ENCODE assay signal across 8 cellular contexts in the genomic region with DNA sequence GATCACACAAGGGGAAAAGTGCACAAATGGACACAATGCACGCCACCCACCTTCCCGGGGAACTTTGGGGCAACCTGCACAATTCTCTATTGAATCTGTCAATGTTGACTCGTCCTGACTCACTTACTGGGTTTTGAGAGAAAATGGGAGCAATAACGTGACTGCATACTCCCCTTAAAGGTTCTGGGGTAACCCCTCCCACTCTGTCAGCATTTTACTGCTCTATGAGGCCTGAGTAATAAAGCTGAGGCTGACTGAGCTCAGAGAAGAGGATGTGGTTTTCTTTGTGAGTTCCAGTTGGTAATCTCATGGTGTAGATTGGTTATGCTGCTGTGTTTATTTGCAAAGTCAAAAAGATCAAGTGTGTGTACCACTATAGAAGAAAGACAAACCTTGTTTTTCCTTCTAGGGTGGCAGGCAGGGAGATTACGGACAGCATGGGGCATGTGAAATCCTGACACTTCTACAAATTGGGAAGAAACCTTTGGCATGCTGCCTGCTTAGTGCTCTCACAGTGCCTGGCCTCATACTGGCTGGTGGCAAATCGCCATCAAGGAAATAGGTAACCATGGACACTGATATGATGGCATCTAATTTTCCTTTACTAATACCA. TPM values are rescaled to one million over a fixed set of nuclear protein-coding genes. Genes with fewer than 3 reads are reported as not detected.
DNase-seq lines count a peak whose midpoint lies in the region; ATAC-seq and TF ChIP-seq lines count a peak whose summit lies in the region.

No MANE protein-coding gene starts in this region.

- peak overlapping the region; percentile 95 for H3K27ac Mint-ChIP-seq in activated CD4-positive, alpha-beta T cell treated with anti-CD3 and anti-CD28 coated beads, Interleukin-2, amount 10 ng/mL, durations not matched to agents 7 days and 5 days

- H3K4me3 Mint-ChIP-seq in activated CD4-positive, alpha-beta T cell treated with anti-CD3 and anti-CD28 coated beads, Interleukin-2, amount 10 ng/mL, durations not matched to agents 7 days and 5 days = peak overlapping the region; percentile 29

- ATAC-seq in GM18498 (IDR thresholded peaks at IDR 0.05; ENCODE audit: unreplicated experiment) (peak; percentile 97), esophagus mucosa (peak; percentile 81)

- peaks cover 0 to 49% of the 10 kb centered on the region in 2 experiments; a peak in 1 of 3 replicates for H3K36me3 ChIP-seq in HEK293 (ENCODE audit: control insufficient read depth in 2 of 2, insufficient read depth in 1 of 2, low read length in 2 of 2)
- peaks cover 3% of the 10 kb centered on the region; the same call in 1 of the 2 replicates for H3K36me3 ChIP-seq in MM.1S (replicated peaks; ENCODE audit: insufficient read depth, low read length)

- H3K4me1 Mint-ChIP-seq in activated CD4-positive, alpha-beta T cell treated with anti-CD3 and anti-CD28 coated beads, Interleukin-2, amount 10 ng/mL, durations not matched to agents 7 days and 5 days = peaks cover 67% of the 10 kb centered on the region

- POLR2A ChIA-PET in HEK293 (lab: Yijun Ruan, JAX) = interaction anchor here (1.6 kb wide), 1 partner anchor 18 kb away, joined by 4 read pairs; no protein-coding TSS in a partner anchor
- POLR2A ChIA-PET in activated CD4-positive, alpha-beta T cell treated with anti-CD3 and anti-CD28 coated beads, Interleukin-2, amount 10 ng/mL, durations not matched to agents 7 days and 5 days (lab: Charles Lee) = interaction anchor here (0.6 to 1.5 kb wide), 2 partner anchors 62 to 220 kb away, joined by 6 read pairs; a partner anchor contains a TSS

- H4K20me1 ChIP-seq in MM.1S (ENCODE audit: insufficient read depth, low read length) = no peaks in the 10 kb centered on the region

- no peaks in the 10 kb centered on the region for H3K9me2 ChIP-seq in MM.1S (replicated peaks; ENCODE audit: insufficient read depth, low read length)

- DNase-seq in MM.1S (peak; percentile 93), anterior cingulate cortex (lab: John Stamatoyannopoulos, UW) (no peak), D341Med (ENCODE audit: low spot score) (no peak)
- DNase-seq in activated CD4-positive, alpha-beta T cell treated with anti-CD3 and anti-CD28 coated beads, Interleukin-2, amount 10 ng/mL, durations not matched to agents 7 days and 5 days = peak; percentile 82
- DNase-seq in stimulated activated CD4-positive, alpha-beta T cell treated with anti-CD3 and anti-CD28 coated beads, Interleukin-4, amount 100 ng/mL, for 1 hour = peak; percentile 34

- H3F3A ChIP-seq in MM.1S (ENCODE audit: insufficient read depth, low read length) = peaks cover 17% of the 10 kb centered on the region

- H3K4me3 ChIP-seq in HEK293 (ENCODE audit: low read depth, low read length) (no peak overlapping the region), MM.1S (ENCODE audit: low read length) (peak overlapping the region; percentile 41)

- no peak overlapping the region for H2AFZ ChIP-seq in MM.1S (ENCODE audit: low read length)

- peaks cover 46% of the 10 kb centered on the region for H3K36me3 Mint-ChIP-seq in activated CD4-positive, alpha-beta T cell treated with anti-CD3 and anti-CD28 coated beads, Interleukin-2, amount 10 ng/mL, durations not matched to agents 7 days and 5 days (ENCODE audit: low read depth)

- peaks cover 2% of the 10 kb centered on the region; the same call in 1 of the 2 replicates for H3K4me1 ChIP-seq in HEK293 (ENCODE audit: control insufficient read depth, insufficient read depth, low read length)
- H3K4me1 ChIP-seq in MM.1S (ENCODE audit: low read length) = peaks cover 39% of the 10 kb centered on the region

- H3K9ac ChIP-seq in MM.1S (ENCODE audit: low read length) = peak overlapping the region; percentile 64

- no peaks in the 10 kb centered on the region for H3K27me3 ChIP-seq in MM.1S (replicated peaks; ENCODE audit: insufficient read depth, low read length)

- peak overlapping the region; percentile 44 for H3K4me2 ChIP-seq in MM.1S (ENCODE audit: low read depth, low read length)

- TF ChIP-seq CTCF in HEK293 (tag by site-specific recombination; IDR thresholded peaks at IDR 0.05) = no peak
- no peak for TF ChIP-seq CTCF in MM.1S (IDR thresholded peaks at IDR 0.05; ENCODE audit: low read length)

- H3K27me3 Mint-ChIP-seq in activated CD4-positive, alpha-beta T cell treated with anti-CD3 and anti-CD28 coated beads, Interleukin-2, amount 10 ng/mL, durations not matched to agents 7 days and 5 days = no peaks in the 10 kb centered on the region

- H3K79me2 ChIP-seq in MM.1S (ENCODE audit: low read length) = peaks cover 6% of the 10 kb centered on the region

- CTCF ChIA-PET in HEK293 (lab: Yijun Ruan, JAX) = interaction anchor here (0.6 to 1.2 kb wide), 6 partner anchors 17 to 252 kb away, joined by 3 to 10 read pairs (median 3); no protein-coding TSS in a partner anchor
- CTCF ChIA-PET in activated CD4-positive, alpha-beta T cell treated with anti-CD3 and anti-CD28 coated beads, Interleukin-2, amount 10 ng/mL, durations not matched to agents 7 days and 5 days (lab: Charles Lee) = interaction anchor here (0.8 to 3.8 kb wide), 15 partner anchors 8 to 298 kb away, joined by 3 to 25 read pairs (median 4); a partner anchor contains a TSS

- H3K27ac ChIP-seq in HEK293 (ENCODE audit: extremely low read depth, low read depth, low read length) (no peak overlapping the region), MM.1S (ENCODE audit: low read length) (peak overlapping the region; percentile 99)

- peaks cover 6% of the 10 kb centered on the region for H3K9me3 Mint-ChIP-seq in activated CD4-positive, alpha-beta T cell treated with anti-CD3 and anti-CD28 coated beads, Interleukin-2, amount 10 ng/mL, durations not matched to agents 7 days and 5 days

- no peaks in the 10 kb centered on the region for H3K9me3 ChIP-seq in HEK293 (ENCODE audit: control insufficient read depth, insufficient read depth, low read depth, low read length)
- H3K9me3 ChIP-seq in MM.1S (replicated peaks; ENCODE audit: insufficient read depth, low read length) = no peaks in the 10 kb centered on the region

TF ChIP-seq in HEK293, 187 proteins besides CTCF, POLR2A, EP300 and RAD21 (continues in another document):
- no peak for TF ChIP-seq ZNF792 (tag by site-specific recombination; IDR thresholded peaks at IDR 0.05)
- TF ChIP-seq ZNF549 (tag by site-specific recombination; IDR thresholded peaks at IDR 0.05) = peak; percentile 88
- TF ChIP-seq, protein P1, sequence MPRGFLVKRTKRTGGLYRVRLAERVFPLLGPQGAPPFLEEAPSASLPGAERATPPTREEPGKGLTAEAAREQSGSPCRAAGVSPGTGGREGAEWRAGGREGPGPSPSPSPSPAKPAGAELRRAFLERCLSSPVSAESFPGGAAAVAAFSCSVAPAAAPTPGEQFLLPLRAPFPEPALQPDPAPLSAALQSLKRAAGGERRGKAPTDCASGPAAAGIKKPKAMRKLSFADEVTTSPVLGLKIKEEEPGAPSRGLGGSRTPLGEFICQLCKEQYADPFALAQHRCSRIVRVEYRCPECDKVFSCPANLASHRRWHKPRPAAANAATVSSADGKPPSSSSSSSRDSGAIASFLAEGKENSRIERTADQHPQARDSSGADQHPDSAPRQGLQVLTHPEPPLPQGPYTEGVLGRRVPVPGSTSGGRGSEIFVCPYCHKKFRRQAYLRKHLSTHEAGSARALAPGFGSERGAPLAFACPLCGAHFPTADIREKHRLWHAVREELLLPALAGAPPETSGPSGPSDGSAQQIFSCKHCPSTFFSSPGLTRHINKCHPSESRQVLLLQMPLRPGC (tag by site-specific recombination; IDR thresholded peaks at IDR 0.05) = peak; percentile 88
- TF ChIP-seq OSR2 (tag by site-specific recombination; IDR thresholded peaks at IDR 0.05) = peak; percentile 99
- TF ChIP-seq KLF1 (tag by site-specific recombination; IDR thresholded peaks at IDR 0.05) = 0 out of 2 replicates have a peak, but pooled peaks have one; percentile 41
- TF ChIP-seq ZNF324 (tag by site-specific recombination; IDR thresholded peaks at IDR 0.05) = peak; percentile 72; the same call in 1 of the 2 replicates
- TF ChIP-seq ZNF350 (tag by site-specific recombination; IDR thresholded peaks at IDR 0.05) = no peak
- no peak; the same call in 1 of the 2 replicates for TF ChIP-seq ZNF391 (tag by site-specific recombination; IDR thresholded peaks at IDR 0.05; ENCODE audit: borderline replicate concordance, low read depth)
- no peak for TF ChIP-seq ZNF785 (tag by site-specific recombination; IDR thresholded peaks at IDR 0.05)
- TF ChIP-seq ZFP69B (tag by site-specific recombination; IDR thresholded peaks at IDR 0.05) = 0 out of 2 replicates have a peak, but pooled peaks have one; percentile 35
- peak; percentile 96 for TF ChIP-seq GFI1B (tag by site-specific recombination; IDR thresholded peaks at IDR 0.05)
- TF ChIP-seq, protein P2, sequence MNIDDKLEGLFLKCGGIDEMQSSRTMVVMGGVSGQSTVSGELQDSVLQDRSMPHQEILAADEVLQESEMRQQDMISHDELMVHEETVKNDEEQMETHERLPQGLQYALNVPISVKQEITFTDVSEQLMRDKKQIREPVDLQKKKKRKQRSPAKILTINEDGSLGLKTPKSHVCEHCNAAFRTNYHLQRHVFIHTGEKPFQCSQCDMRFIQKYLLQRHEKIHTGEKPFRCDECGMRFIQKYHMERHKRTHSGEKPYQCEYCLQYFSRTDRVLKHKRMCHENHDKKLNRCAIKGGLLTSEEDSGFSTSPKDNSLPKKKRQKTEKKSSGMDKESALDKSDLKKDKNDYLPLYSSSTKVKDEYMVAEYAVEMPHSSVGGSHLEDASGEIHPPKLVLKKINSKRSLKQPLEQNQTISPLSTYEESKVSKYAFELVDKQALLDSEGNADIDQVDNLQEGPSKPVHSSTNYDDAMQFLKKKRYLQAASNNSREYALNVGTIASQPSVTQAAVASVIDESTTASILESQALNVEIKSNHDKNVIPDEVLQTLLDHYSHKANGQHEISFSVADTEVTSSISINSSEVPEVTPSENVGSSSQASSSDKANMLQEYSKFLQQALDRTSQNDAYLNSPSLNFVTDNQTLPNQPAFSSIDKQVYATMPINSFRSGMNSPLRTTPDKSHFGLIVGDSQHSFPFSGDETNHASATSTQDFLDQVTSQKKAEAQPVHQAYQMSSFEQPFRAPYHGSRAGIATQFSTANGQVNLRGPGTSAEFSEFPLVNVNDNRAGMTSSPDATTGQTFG (tag by site-specific recombination; IDR thresholded peaks at IDR 0.05; ENCODE audit: borderline replicate concordance) = no peak
- no peak for TF ChIP-seq ZNF266 (tag by site-specific recombination; IDR thresholded peaks at IDR 0.05; ENCODE audit: low read depth)
- peak; percentile 72 for TF ChIP-seq SP7 (tag by site-specific recombination; IDR thresholded peaks at IDR 0.05)
- peak; percentile 68; the same call in 1 of the 2 replicates for TF ChIP-seq ZSCAN30 (tag by site-specific recombination; IDR thresholded peaks at IDR 0.05)

RNA-seq across cellular contexts. Expression of a gene that starts 16.1 kb away (rescaled TPM):
- under 1 TPM; 0.23 to 0.25 TPM for total RNA-seq in activated CD4-positive, alpha-beta T cell treated with anti-CD3 and anti-CD28 coated beads, Interleukin-2, amount 10 ng/mL, durations not matched to agents 7 days and 5 days
- total RNA-seq in esophagus mucosa = 0.64 TPM

RNA-seq across cellular contexts. Expression of a gene that starts 23.9 kb away (rescaled TPM):
- total RNA-seq in activated CD4-positive, alpha-beta T cell treated with anti-CD3 and anti-CD28 coated beads, Interleukin-2, amount 10 ng/mL, durations not matched to agents 7 days and 5 days = not detected
- total RNA-seq in esophagus mucosa = 0.52 TPM

RNA-seq across cellular contexts. Expression of a gene that starts 30.5 kb away (rescaled TPM):
- not detected for total RNA-seq in activated CD4-positive, alpha-beta T cell treated with anti-CD3 and anti-CD28 coated beads, Interleukin-2, amount 10 ng/mL, durations not matched to agents 7 days and 5 days
- total RNA-seq in esophagus mucosa = not detected

Comparison
In these comparisons a context has a peak if more than half of its experiments do, and no peak if none do; other contexts are left out.
1. DNase-seq: peak in MM.1S (single experiment), activated CD4-positive, alpha-beta T cell treated with anti-CD3 and anti-CD28 coated beads, Interleukin-2, amount 10 ng/mL, durations not matched to agents 7 days and 5 days (single experiment) and stimulated activated CD4-positive, alpha-beta T cell treated with anti-CD3 and anti-CD28 coated beads, Interleukin-4, amount 100 ng/mL, for 1 hour (single experiment); none in anterior cingulate cortex (0 of 58) and D341Med (single experiment).